In genomic region chr11:62545437-62546243, GRCh38 we compare ENCODE assay signal across 8 cellular contexts. TPM values are rescaled to one million over a fixed set of nuclear protein-coding genes. Genes with fewer than 3 reads are reported as not detected.
DNase-seq lines count a peak whose midpoint lies in the region; ATAC-seq, FAIRE-seq and TF ChIP-seq lines count a peak whose summit lies in the region.

No MANE protein-coding gene starts in this region.

- no peak overlapping the region for H3K56ac ChIP-seq in H1 (replicated peaks; ENCODE audit: insufficient read length, low read depth, low read length)

- H3K9me3 ChIP-seq in ES-I3 (ENCODE audit: control insufficient read depth, insufficient read depth, low read length) (no peaks in the 10 kb centered on the region), H1 (ENCODE audit: insufficient read depth in 2 of 2, low read depth in 1 of 2, low read length in 1 of 2) (no peaks in the 10 kb centered on the region)

- POLR2A ChIA-PET in activated CD4-positive, alpha-beta memory T cell treated with anti-CD3 and anti-CD28 coated beads, Interleukin-2, amount 10 ng/mL, durations not matched to agents 7 days and 5 days (lab: Charles Lee) = interaction anchor here (1.0 to 11.2 kb wide), 7 partner anchors 11 to 120 kb away, joined by 3 to 364 read pairs (median 19); partner anchors contain the start of genes C11orf98, CSKMT, EEF1G and MTA2
- POLR2A ChIA-PET in H1 (lab: Charles Lee; ENCODE audit: partially characterized antibody) = interaction anchor here (0.8 to 7.5 kb wide), 7 partner anchors 7 to 120 kb away, joined by 3 to 59 read pairs (median 4); partner anchors contain the start of genes C11orf98 and CSKMT

- peaks cover 27% of the 10 kb centered on the region for H3K23me2 ChIP-seq in H1 (ENCODE audit: low read depth, low read length)

- H2BK15ac ChIP-seq in H1 (ENCODE audit: low read length) = no peak overlapping the region

- no peak overlapping the region for H3K27ac ChIP-seq in H1 (ENCODE audit: low read depth, low read length)

- peak overlapping the region; percentile 76; the same call in 1 of the 2 replicates for H4K8ac ChIP-seq in H1 (ENCODE audit: extremely low read depth, insufficient read depth, low read length)

- H3K4me1 ChIP-seq in ES-I3 (ENCODE audit: insufficient read depth, low read length) (peaks cover 17% of the 10 kb centered on the region), H1 (replicated peaks in 1 of 4; ENCODE audit: control insufficient read depth in 3 of 4, insufficient read depth in 4 of 4, low read length in 3 of 4) (peaks cover 5 to 35% (median 22%) of the 10 kb centered on the region in 4 experiments)

- no peak overlapping the region for H4K5ac ChIP-seq in H1 (ENCODE audit: insufficient read length, low read depth, low read length)

- peaks cover 34 to 66% (median 61%) of the 10 kb centered on the region in 4 experiments for H3K27me3 ChIP-seq in H1 (replicated peaks in 1 of 4; ENCODE audit: control insufficient read depth in 3 of 4, extremely low read depth in 1 of 4, insufficient read depth in 3 of 4, low read length in 3 of 4)

- H3K18ac ChIP-seq in H1 (ENCODE audit: extremely low read depth, low read length) = peak overlapping the region; percentile 83

- peak overlapping the region; percentile 44; the same call in 1 of the 2 replicates for H2BK5ac ChIP-seq in H1 (ENCODE audit: low read depth, low read length)

- peaks cover 42% of the 10 kb centered on the region for H3K36me3 Mint-ChIP-seq in activated CD4-positive, alpha-beta memory T cell treated with anti-CD3 and anti-CD28 coated beads, Interleukin-2, amount 10 ng/mL, durations not matched to agents 7 days and 5 days (ENCODE audit: low read depth)

- H3K4me3 Mint-ChIP-seq in activated CD4-positive, alpha-beta memory T cell treated with anti-CD3 and anti-CD28 coated beads, Interleukin-2, amount 10 ng/mL, durations not matched to agents 7 days and 5 days = peak overlapping the region; percentile 100
- H3K4me3 Mint-ChIP-seq in stimulated activated naive CD8-positive, alpha-beta T cell treated with anti-CD3 and anti-CD28 coated beads, Interleukin-15, amount 100 ng/mL, for 72 hours = peak overlapping the region; percentile 95 to 96

- DNase-seq in NCI-H146 (lab: John Stamatoyannopoulos, UW) (peak; percentile 35), H1 (ENCODE audit: low read depth in 1 of 2, low spot score in 2 of 2) (peak; percentile 53 to 85), medulla oblongata (ENCODE audit: extremely low spot score) (peak; percentile 74), hippocampal formation (lab: John Stamatoyannopoulos, UW) (no peak)
- DNase-seq in activated CD4-positive, alpha-beta memory T cell treated with anti-CD3 and anti-CD28 coated beads, Interleukin-2, amount 10 ng/mL, durations not matched to agents 7 days and 5 days = peak; percentile 48
- DNase-seq in stimulated activated naive CD8-positive, alpha-beta T cell treated with anti-CD3 and anti-CD28 coated beads, Interleukin-15, amount 100 ng/mL, for 72 hours = peak in 1 of 2 donors; percentile 57

- H2AFZ ChIP-seq in H1 (ENCODE audit: low read length) = no peak overlapping the region

- no peaks in the 10 kb centered on the region for H3K9me3 Mint-ChIP-seq in activated CD4-positive, alpha-beta memory T cell treated with anti-CD3 and anti-CD28 coated beads, Interleukin-2, amount 10 ng/mL, durations not matched to agents 7 days and 5 days
- no peaks in the 10 kb centered on the region for H3K9me3 Mint-ChIP-seq in stimulated activated naive CD8-positive, alpha-beta T cell treated with anti-CD3 and anti-CD28 coated beads, Interleukin-15, amount 100 ng/mL, for 72 hours

- 0 out of 2 replicates have a peak overlapping the region, but pooled peaks have one; percentile 32 for H2BK20ac ChIP-seq in H1 (ENCODE audit: low read length)

- H3K4me2 ChIP-seq in H1 (ENCODE audit: insufficient read depth in 1 of 2, low read depth in 2 of 2, low read length in 2 of 2) = peak overlapping the region; percentile 87 to 97

- 3% methylated on average over 32 of the region's 59 CpGs; no CpG with 5 or more reads in 1 of the 2 experiments for whole genome bisulfite sequencing in H1 (ENCODE audit: extremely low coverage in 1 of 2, insufficient coverage in 1 of 2, insufficient read length in 1 of 2, insufficient replicate concordance in 2 of 2, low coverage in 1 of 2, low lambda C conversion rate in 2 of 2, missing lambda C conversion rate in 1 of 2), 2 experiments

- H3K23ac ChIP-seq in H1 (ENCODE audit: insufficient read length) = no peak overlapping the region

- no peak; a peak in 1 of 4 replicates for TF ChIP-seq RAD21 in H1 (IDR thresholded peaks at IDR 0.05 in 1 of 2, conservative IDR thresholded peaks at IDR 0.05 in 1 of 2; ENCODE audit: low read depth in 2 of 2, low read length in 2 of 2)

- H2AK5ac ChIP-seq in H1 (ENCODE audit: low read depth, low read length) = no peak overlapping the region

- H4K20me1 ChIP-seq in H1 (replicated peaks in 1 of 2; ENCODE audit: control insufficient read depth in 1 of 2, insufficient read depth in 2 of 2, low read length in 2 of 2) = peaks cover 8 to 14% of the 10 kb centered on the region in 2 experiments

- no peak; a peak in 1 of 3 replicates for TF ChIP-seq EP300 in H1 (IDR thresholded peaks at IDR 0.05; ENCODE audit: borderline replicate concordance in 1 of 2, low read depth in 2 of 2, low read length in 2 of 2)

- no peak overlapping the region for H3K4ac ChIP-seq in H1 (replicated peaks; ENCODE audit: insufficient read length, low read depth, low read length)

- no peak for TF ChIP-seq CTCF in H1 (IDR thresholded peaks at IDR 0.05; ENCODE audit: control extremely low read depth in 1 of 3, insufficient read depth in 1 of 3, low read depth in 1 of 3, low read length in 3 of 3)

- CTCF ChIA-PET in activated CD4-positive, alpha-beta memory T cell treated with anti-CD3 and anti-CD28 coated beads, Interleukin-2, amount 10 ng/mL, durations not matched to agents 7 days and 5 days (lab: Charles Lee) = interaction anchor here (0.9 to 10.3 kb wide), 4 partner anchors 10 to 152 kb away, joined by 4 to 268 read pairs (median 153); no protein-coding TSS in a partner anchor
- CTCF ChIA-PET in H1 (lab: Charles Lee; ENCODE audit: partially characterized antibody) = interaction anchor here (0.6 to 5.1 kb wide), 9 partner anchors 10 to 153 kb away, joined by 3 to 179 read pairs (median 34); no protein-coding TSS in a partner anchor

- peak overlapping the region; percentile 93 for H3K27ac Mint-ChIP-seq in activated CD4-positive, alpha-beta memory T cell treated with anti-CD3 and anti-CD28 coated beads, Interleukin-2, amount 10 ng/mL, durations not matched to agents 7 days and 5 days
- peak overlapping the region; percentile 91 to 96 for H3K27ac Mint-ChIP-seq in stimulated activated naive CD8-positive, alpha-beta T cell treated with anti-CD3 and anti-CD28 coated beads, Interleukin-15, amount 100 ng/mL, for 72 hours

- H3K14ac ChIP-seq in H1 (ENCODE audit: insufficient read length) = no peak overlapping the region

- H3K4me1 Mint-ChIP-seq in activated CD4-positive, alpha-beta memory T cell treated with anti-CD3 and anti-CD28 coated beads, Interleukin-2, amount 10 ng/mL, durations not matched to agents 7 days and 5 days = peaks cover 64% of the 10 kb centered on the region
- peaks cover 85% of the 10 kb centered on the region for H3K4me1 Mint-ChIP-seq in stimulated activated naive CD8-positive, alpha-beta T cell treated with anti-CD3 and anti-CD28 coated beads, Interleukin-15, amount 100 ng/mL, for 72 hours

- H3K36me3 ChIP-seq in ES-I3 (ENCODE audit: insufficient read depth, low read length) (no peaks in the 10 kb centered on the region), H1 (ENCODE audit: control insufficient read depth in 2 of 4, insufficient read depth in 4 of 4, low read length in 3 of 4) (no peaks in the 10 kb centered on the region)

- H2BK12ac ChIP-seq in H1 (ENCODE audit: low read depth, low read length) = peak overlapping the region; percentile 84; the same call in 1 of the 2 replicates

- H3K4me3 ChIP-seq in H1 (ENCODE audit: extremely low read depth in 1 of 4, insufficient read depth in 2 of 4, low read depth in 3 of 4, low read length in 4 of 4) = peak overlapping the region; percentile 38 to 73 (median 67)

- H3K79me1 ChIP-seq in H1 (ENCODE audit: low read depth, low read length) = no peaks in the 10 kb centered on the region

- TF ChIP-seq POLR2A in H1 (IDR thresholded peaks at IDR 0.05; ENCODE audit: control extremely low read depth in 1 of 2, low read depth in 2 of 2, low read length in 2 of 2) = no peak

- peak overlapping the region; percentile 63 for H2BK120ac ChIP-seq in H1 (replicated peaks; ENCODE audit: low read depth, low read length)

- peak overlapping the region; percentile 77 for H4K91ac ChIP-seq in H1 (replicated peaks; ENCODE audit: insufficient read length, low read length)

- FAIRE-seq in H1 (lab: Jason Lieb, UNC) = no peak

- ATAC-seq in stimulated activated naive CD8-positive, alpha-beta T cell treated with anti-CD3 and anti-CD28 coated beads, Interleukin-15, amount 100 ng/mL, for 72 hours = peak; percentile 52
- no peak for ATAC-seq in GM18870 (IDR thresholded peaks at IDR 0.05; ENCODE audit: unreplicated experiment)

- no peaks in the 10 kb centered on the region; a peak in 1 of 4 replicates for H3K79me2 ChIP-seq in H1 (ENCODE audit: control insufficient read depth in 1 of 2, insufficient read depth in 2 of 2, low read length in 2 of 2)

- peaks cover 17% of the 10 kb centered on the region for H3K27me3 Mint-ChIP-seq in activated CD4-positive, alpha-beta memory T cell treated with anti-CD3 and anti-CD28 coated beads, Interleukin-2, amount 10 ng/mL, durations not matched to agents 7 days and 5 days
- peaks cover 20% of the 10 kb centered on the region for H3K27me3 Mint-ChIP-seq in stimulated activated naive CD8-positive, alpha-beta T cell treated with anti-CD3 and anti-CD28 coated beads, Interleukin-15, amount 100 ng/mL, for 72 hours

- H3K9ac ChIP-seq in ES-I3 (ENCODE audit: low read depth, low read length) (peak overlapping the region; percentile 64), H1 (replicated peaks in 1 of 4; ENCODE audit: extremely low read depth in 1 of 4, low read depth in 3 of 4, low read length in 3 of 4) (peak overlapping the region in 2 of 4 experiments; percentile 51 to 53; a peak in 2 of 7 replicates)

RNA-seq across cellular contexts. Expression of gene AHNAK, which starts 1.0 kb away (rescaled TPM):
- total RNA-seq in activated CD4-positive, alpha-beta memory T cell treated with anti-CD3 and anti-CD28 coated beads, Interleukin-2, amount 10 ng/mL, durations not matched to agents 7 days and 5 days = 100 to 1,000 TPM; 323 to 360 TPM
- total RNA-seq in H1 (2021; fragmentation: NEBNext Ultra II Directional; extraction: Animal tissue kit (Norgen Biotek cat#: 25700)) = 5.8 and 6.7 TPM in 2 replicates
- polyA plus RNA-seq in H1 (2011; rRNA removed) = 2.0 and 2.5 TPM in 2 replicates
- polyA plus RNA-seq in H1 (2011; cell fraction: cytosol; rRNA removed) = 3.1 TPM
- polyA plus RNA-seq in H1 (2011; cell fraction: nucleus; rRNA removed) = 17.1 TPM
- 5.2 to 6.9 TPM (median 5.5 TPM) in 4 replicates for polyA plus RNA-seq in H1 (2012, experiment 1 of 2)
- polyA plus RNA-seq in H1 (2012, experiment 2 of 2) = 0.70 TPM
- 1.4 TPM for polyA plus RNA-seq in H1 (2013, experiment 1 of 2)
- polyA plus RNA-seq in H1 (2013, experiment 2 of 2) = 1.0 TPM
- 10.9 and 19.0 TPM in 2 replicates for polyA minus RNA-seq in H1 (2011; rRNA and poly(A)+ RNA removed)
- 7.9 TPM for polyA minus RNA-seq in H1 (2011; cell fraction: cytosol; rRNA and poly(A)+ RNA removed)
- 13.0 TPM for polyA minus RNA-seq in H1 (2011; cell fraction: nucleus; rRNA and poly(A)+ RNA removed)

RNA-seq across cellular contexts. Expression of gene EEF1G, which starts 28.1 kb away (rescaled TPM):
- total RNA-seq in activated CD4-positive, alpha-beta memory T cell treated with anti-CD3 and anti-CD28 coated beads, Interleukin-2, amount 10 ng/mL, durations not matched to agents 7 days and 5 days = 100 to 1,000 TPM; 991 to 999 TPM
- 1,622 and 1,627 TPM in 2 replicates for total RNA-seq in H1 (2021; fragmentation: NEBNext Ultra II Directional; extraction: Animal tissue kit (Norgen Biotek cat#: 25700))
- polyA plus RNA-seq in H1 (2011; rRNA removed) = 1,996 and 2,000 TPM in 2 replicates
- polyA plus RNA-seq in H1 (2011; cell fraction: cytosol; rRNA removed) = 2,637 TPM
- polyA plus RNA-seq in H1 (2011; cell fraction: nucleus; rRNA removed) = 1,888 TPM
- polyA plus RNA-seq in H1 (2012, experiment 1 of 2) = 1,872 to 2,382 TPM (median 2,305 TPM) in 4 replicates
- 2,227 TPM for polyA plus RNA-seq in H1 (2012, experiment 2 of 2)
- polyA plus RNA-seq in H1 (2013, experiment 1 of 2) = 1,219 TPM
- 1,170 TPM for polyA plus RNA-seq in H1 (2013, experiment 2 of 2)
- 1,372 and 1,843 TPM in 2 replicates for polyA minus RNA-seq in H1 (2011; rRNA and poly(A)+ RNA removed)
- polyA minus RNA-seq in H1 (2011; cell fraction: cytosol; rRNA and poly(A)+ RNA removed) = 1,032 TPM
- 466 TPM for polyA minus RNA-seq in H1 (2011; cell fraction: nucleus; rRNA and poly(A)+ RNA removed)

RNA-seq across cellular contexts. Expression of gene TUT1, which starts 45.7 kb away (rescaled TPM):
- total RNA-seq in activated CD4-positive, alpha-beta memory T cell treated with anti-CD3 and anti-CD28 coated beads, Interleukin-2, amount 10 ng/mL, durations not matched to agents 7 days and 5 days = 10 to 100 TPM; 23.7 to 25.2 TPM
- total RNA-seq in H1 (2021; fragmentation: NEBNext Ultra II Directional; extraction: Animal tissue kit (Norgen Biotek cat#: 25700)) = 24.6 and 31.5 TPM in 2 replicates
- 17.8 and 26.2 TPM in 2 replicates for polyA plus RNA-seq in H1 (2011; rRNA removed)
- polyA plus RNA-seq in H1 (2011; cell fraction: cytosol; rRNA removed) = 24.2 TPM
- 41.6 TPM for polyA plus RNA-seq in H1 (2011; cell fraction: nucleus; rRNA removed)
- polyA plus RNA-seq in H1 (2012, experiment 1 of 2) = 20.8 to 24.7 TPM (median 23.1 TPM) in 4 replicates
- polyA plus RNA-seq in H1 (2012, experiment 2 of 2) = 20.4 TPM
- polyA plus RNA-seq in H1 (2013, experiment 1 of 2) = 15.5 TPM
- polyA plus RNA-seq in H1 (2013, experiment 2 of 2) = 13.2 TPM
- 10.0 and 16.4 TPM in 2 replicates for polyA minus RNA-seq in H1 (2011; rRNA and poly(A)+ RNA removed)
- 7.1 TPM for polyA minus RNA-seq in H1 (2011; cell fraction: cytosol; rRNA and poly(A)+ RNA removed)
- polyA minus RNA-seq in H1 (2011; cell fraction: nucleus; rRNA and poly(A)+ RNA removed) = 8.6 TPM

RNA-seq across cellular contexts. Expression of gene MTA2, which starts 56.0 kb away (rescaled TPM):
- total RNA-seq in activated CD4-positive, alpha-beta memory T cell treated with anti-CD3 and anti-CD28 coated beads, Interleukin-2, amount 10 ng/mL, durations not matched to agents 7 days and 5 days = 100 to 1,000 TPM; 226 TPM
- 114 and 117 TPM in 2 replicates for total RNA-seq in H1 (2021; fragmentation: NEBNext Ultra II Directional; extraction: Animal tissue kit (Norgen Biotek cat#: 25700))
- 25.7 and 32.2 TPM in 2 replicates for polyA plus RNA-seq in H1 (2011; rRNA removed)
- 35.3 TPM for polyA plus RNA-seq in H1 (2011; cell fraction: cytosol; rRNA removed)
- 66.3 TPM for polyA plus RNA-seq in H1 (2011; cell fraction: nucleus; rRNA removed)
- 98.7 to 112 TPM (median 111 TPM) in 4 replicates for polyA plus RNA-seq in H1 (2012, experiment 1 of 2)
- polyA plus RNA-seq in H1 (2012, experiment 2 of 2) = 79.2 TPM
- 45.4 TPM for polyA plus RNA-seq in H1 (2013, experiment 1 of 2)
- polyA plus RNA-seq in H1 (2013, experiment 2 of 2) = 44.6 TPM
- 69.4 and 71.5 TPM in 2 replicates for polyA minus RNA-seq in H1 (2011; rRNA and poly(A)+ RNA removed)
- polyA minus RNA-seq in H1 (2011; cell fraction: cytosol; rRNA and poly(A)+ RNA removed) = 41.7 TPM
- 48.7 TPM for polyA minus RNA-seq in H1 (2011; cell fraction: nucleus; rRNA and poly(A)+ RNA removed)

Comparison
In these comparisons a context has a peak if more than half of its experiments do, and no peak if none do; other contexts are left out.
1. DNase-seq: peak in NCI-H146 (single experiment), activated CD4-positive, alpha-beta memory T cell treated with anti-CD3 and anti-CD28 coated beads, Interleukin-2, amount 10 ng/mL, durations not matched to agents 7 days and 5 days (single experiment), H1 (2 of 2) and medulla oblongata (single experiment); none in hippocampal formation (0 of 2).
2. RNA of gene AHNAK, which starts 1.0 kb away (total RNA-seq): 323 to 360 TPM in activated CD4-positive, alpha-beta memory T cell treated with anti-CD3 and anti-CD28 coated beads, Interleukin-2, amount 10 ng/mL, durations not matched to agents 7 days and 5 days; 5.8 to 6.7 TPM in H1; every median in the first group is over 10 times any median in the second.